In the genomic region with DNA sequence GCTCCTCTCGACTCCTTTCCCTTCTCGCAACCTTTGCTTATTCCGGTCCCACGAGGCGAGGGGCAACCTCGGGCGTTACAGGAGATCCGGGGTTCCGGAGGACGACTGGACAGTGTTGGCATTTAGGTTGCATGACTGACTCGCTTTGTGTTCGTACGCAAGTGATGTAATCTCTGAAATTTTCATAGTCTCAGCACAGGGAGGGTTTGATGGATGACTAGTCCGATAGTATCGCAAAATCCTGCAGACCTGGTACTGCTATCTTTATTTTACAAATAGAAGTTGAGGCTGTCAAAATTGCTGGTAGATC, we compare ENCODE assay signal across 7 cellular contexts. TPM values are rescaled to one million over a fixed set of nuclear protein-coding genes. Genes with fewer than 3 reads are reported as not detected.
A peak's percentile ranks its signal among the peaks of the same experiment; 100 is the strongest.
DNase-seq lines count a peak whose midpoint lies in the region; ATAC-seq and TF ChIP-seq lines count a peak whose summit lies in the region.

No MANE protein-coding gene starts in this region.

- ATAC-seq in activated CD8-positive, alpha-beta T cell treated with anti-CD3 and anti-CD28 coated beads for 36 hours: no peak
- no peak for ATAC-seq in stimulated activated naive CD8-positive, alpha-beta T cell treated with anti-CD3 and anti-CD28 coated beads, Interleukin-15, amount 100 ng/mL, for 72 hours
- no peak for ATAC-seq in HG02588 (IDR thresholded peaks at IDR 0.05; ENCODE audit: unreplicated experiment)
- ATAC-seq in HG02840 (IDR thresholded peaks at IDR 0.05; ENCODE audit: low FRiP score, unreplicated experiment): no peak

- H3K9me3 Mint-ChIP-seq in activated CD8-positive, alpha-beta T cell treated with anti-CD3 and anti-CD28 coated beads for 36 hours: no peaks in the 10 kb centered on the region
- no peaks in the 10 kb centered on the region for H3K9me3 Mint-ChIP-seq in stimulated activated naive CD8-positive, alpha-beta T cell treated with anti-CD3 and anti-CD28 coated beads, Interleukin-15, amount 100 ng/mL, for 72 hours

- H3K27ac Mint-ChIP-seq in activated CD8-positive, alpha-beta T cell treated with anti-CD3 and anti-CD28 coated beads for 36 hours: peak overlapping the region; percentile 96
- peak overlapping the region; percentile 99 to 100 for H3K27ac Mint-ChIP-seq in stimulated activated naive CD8-positive, alpha-beta T cell treated with anti-CD3 and anti-CD28 coated beads, Interleukin-15, amount 100 ng/mL, for 72 hours

- peaks cover 21% of the 10 kb centered on the region for H3K36me3 ChIP-seq in iPS-18a (ENCODE audit: control insufficient read depth, low read depth, low read length)

- H3K27me3 Mint-ChIP-seq in activated CD8-positive, alpha-beta T cell treated with anti-CD3 and anti-CD28 coated beads for 36 hours: no peaks in the 10 kb centered on the region
- no peaks in the 10 kb centered on the region for H3K27me3 Mint-ChIP-seq in stimulated activated naive CD8-positive, alpha-beta T cell treated with anti-CD3 and anti-CD28 coated beads, Interleukin-15, amount 100 ng/mL, for 72 hours

- H3K27me3 ChIP-seq in iPS-18a (ENCODE audit: control insufficient read depth, insufficient read depth, low read length): no peaks in the 10 kb centered on the region

- CTCF ChIA-PET in activated CD8-positive, alpha-beta T cell treated with anti-CD3 and anti-CD28 coated beads for 36 hours (lab: Charles Lee): interaction anchor here (0.9 to 1.8 kb wide), 5 partner anchors 17 to 331 kb away, joined by 3 to 7 read pairs (median 5); a partner anchor contains a TSS

- DNase-seq in HFF-Myc (ENCODE audit: extremely low read depth, low read depth): no peak
- DNase-seq in activated CD8-positive, alpha-beta T cell treated with anti-CD3 and anti-CD28 coated beads for 36 hours: no peak
- DNase-seq in stimulated activated naive CD8-positive, alpha-beta T cell treated with anti-CD3 and anti-CD28 coated beads, Interleukin-15, amount 100 ng/mL, for 72 hours: no peak
- no peak for DNase-seq in NCI-H128 (lab: John Stamatoyannopoulos, UW; ENCODE audit: unreplicated experiment)

- H3K9me3 ChIP-seq in iPS-18a (ENCODE audit: control insufficient read depth, low read depth, low read length): no peaks in the 10 kb centered on the region

- peak overlapping the region; percentile 75 for H3K9ac ChIP-seq in iPS-18a (ENCODE audit: low read length)

- peaks cover 45% of the 10 kb centered on the region for H3K36me3 Mint-ChIP-seq in activated CD8-positive, alpha-beta T cell treated with anti-CD3 and anti-CD28 coated beads for 36 hours (ENCODE audit: low read depth)

- H3K27ac ChIP-seq in iPS-18a (ENCODE audit: low read length): no peak overlapping the region

- peaks cover 30% of the 10 kb centered on the region for H3K4me1 Mint-ChIP-seq in activated CD8-positive, alpha-beta T cell treated with anti-CD3 and anti-CD28 coated beads for 36 hours (ENCODE audit: low read depth)
- H3K4me1 Mint-ChIP-seq in stimulated activated naive CD8-positive, alpha-beta T cell treated with anti-CD3 and anti-CD28 coated beads, Interleukin-15, amount 100 ng/mL, for 72 hours: peaks cover 60% of the 10 kb centered on the region

- H3K4me3 ChIP-seq in HFF-Myc (replicated peaks; ENCODE audit: low read depth, low read length) (peak overlapping the region; percentile 97), iPS-18a (ENCODE audit: low read length) (peak overlapping the region; percentile 78)

- peak overlapping the region; percentile 99 for H3K4me3 Mint-ChIP-seq in activated CD8-positive, alpha-beta T cell treated with anti-CD3 and anti-CD28 coated beads for 36 hours
- peak overlapping the region; percentile 91 to 96 for H3K4me3 Mint-ChIP-seq in stimulated activated naive CD8-positive, alpha-beta T cell treated with anti-CD3 and anti-CD28 coated beads, Interleukin-15, amount 100 ng/mL, for 72 hours

- POLR2A ChIA-PET in activated CD8-positive, alpha-beta T cell treated with anti-CD3 and anti-CD28 coated beads for 36 hours (lab: Charles Lee): interaction anchor here (0.7 to 3.1 kb wide), 16 partner anchors 9 to 398 kb away, joined by 3 to 33 read pairs (median 4); a partner anchor contains a TSS

- no peak for TF ChIP-seq CTCF in HFF-Myc (IDR thresholded peaks at IDR 0.05; ENCODE audit: low read depth, low read length, missing control alignments)
- no peak for TF ChIP-seq CTCF in activated CD8-positive, alpha-beta T cell treated with anti-CD3 and anti-CD28 coated beads for 36 hours (IDR thresholded peaks at IDR 0.05)

- H3K4me1 ChIP-seq in iPS-18a (ENCODE audit: control insufficient read depth, low read depth, low read length): no peaks in the 10 kb centered on the region

- intact Hi-C loops in activated CD8-positive, alpha-beta T cell treated with anti-CD3 and anti-CD28 coated beads for 36 hours (cut with micrococcal nuclease): no loop called here

RNA-seq across cellular contexts. Expression of a gene that starts 0.3 kb away (rescaled TPM):
- total RNA-seq in activated CD8-positive, alpha-beta T cell treated with anti-CD3 and anti-CD28 coated beads for 36 hours: 10 to 100 TPM; 61.0 to 61.6 TPM

RNA-seq across cellular contexts. Expression of a gene that starts 0.7 kb away (rescaled TPM):
- total RNA-seq in activated CD8-positive, alpha-beta T cell treated with anti-CD3 and anti-CD28 coated beads for 36 hours: 100 to 1,000 TPM; 179 to 183 TPM

RNA-seq across cellular contexts. Expression of a gene that starts 21.2 kb away (rescaled TPM):
- total RNA-seq in activated CD8-positive, alpha-beta T cell treated with anti-CD3 and anti-CD28 coated beads for 36 hours: under 1 TPM; 0.36 to 0.51 TPM

RNA-seq across cellular contexts. Expression of a gene that starts 23.9 kb away (rescaled TPM):
- total RNA-seq in activated CD8-positive, alpha-beta T cell treated with anti-CD3 and anti-CD28 coated beads for 36 hours: under 1 TPM; 0.18 to 0.36 TPM
